ENCODE assay signal across 8 cellular contexts in genomic region chr21:29155118-29155932, GRCh38. TPM values are rescaled to one million over a fixed set of nuclear protein-coding genes. Genes with fewer than 3 reads are reported as not detected.
DNase-seq lines count a peak whose midpoint lies in the region; ATAC-seq, FAIRE-seq and TF ChIP-seq lines count a peak whose summit lies in the region.
"Had no signal": no experiment of that assay in that cellular context is flagged by ENCODE, and none has a peak within 500 bp of the region (broad histone marks: within the 10 kb centered on the region; RNA-seq: fewer than 3 reads in every experiment).

No MANE protein-coding gene starts in this region.

- WGBS in esophagus squamous epithelium, 2 donors = 28 to 41% methylated on average over 19 to 22 of the region's 25 CpGs

- H3K4me1 ChIP-seq in Panc1 (ENCODE audit: control insufficient read depth, insufficient read depth, low read length) = no peaks in the 10 kb centered on the region
- peaks cover 0 to 21% (median 0%) of the 10 kb centered on the region in 3 donors for H3K4me1 ChIP-seq in esophagus squamous epithelium
- no peaks in the 10 kb centered on the region for H3K4me1 ChIP-seq in mucosa of stomach (ENCODE audit: control insufficient read depth, insufficient read depth, low read length)

- H3K27ac ChIP-seq in Panc1 (ENCODE audit: low read length) (no peak overlapping the region), esophagus squamous epithelium (peak overlapping the region; percentile 26 to 59 (median 50))

- peak overlapping the region; percentile 13 for H3K9ac ChIP-seq in mucosa of stomach (ENCODE audit: low read length)

- no TSS peak for BruUV-seq in Panc1 (replicated peaks; lab: Mats Ljungman, UMichigan)

- no peaks in the 10 kb centered on the region; the same call in 1 of the 2 replicates for H3K27me3 ChIP-seq in Panc1 (ENCODE audit: control insufficient read depth, insufficient read depth, low read length)
- no peaks in the 10 kb centered on the region for H3K27me3 ChIP-seq in esophagus squamous epithelium
- H3K27me3 ChIP-seq in mucosa of stomach (ENCODE audit: control insufficient read depth, insufficient read depth, low read length) = no peaks in the 10 kb centered on the region

- TF ChIP-seq CTCF in Panc1 (IDR thresholded peaks at IDR 0.05) = no peak
- no peak for TF ChIP-seq CTCF in esophagus squamous epithelium (IDR thresholded peaks at IDR 0.05)

- DNase-seq in Panc1 (ENCODE audit: low read depth, low spot score) (no peak), esophagus squamous epithelium (lab: John Stamatoyannopoulos, UW) (no peak), urothelium cell line (ENCODE audit: low spot score) (peak; percentile 56), NCI-H1048 (lab: John Stamatoyannopoulos, UW) (no peak), NCI-H187 treated with DMSO at 0.1 percent for 48 hours (lab: John Stamatoyannopoulos, UW) (no peak), pons (ENCODE audit: low spot score) (no peak)
- DNase-seq: stimulated activated CD4-positive, alpha-beta T cell treated with anti-CD3 and anti-CD28 coated beads, Interleukin-4, amount 100 ng/mL, for 24 hours had no signal

- intact Hi-C loops in Panc1 (cut with micrococcal nuclease; ENCODE audit: unreplicated experiment) (no loop called here), esophagus squamous epithelium (cut with DNase I) (no loop called here)

- H3K36me3 ChIP-seq in Panc1 (ENCODE audit: control insufficient read depth, insufficient read depth, low read length) = no peaks in the 10 kb centered on the region
- H3K36me3 ChIP-seq in esophagus squamous epithelium = no peaks in the 10 kb centered on the region
- H3K36me3 ChIP-seq in mucosa of stomach (ENCODE audit: control insufficient read depth, insufficient read depth, low read length) = no peaks in the 10 kb centered on the region

- TF ChIP-seq POLR2A in esophagus squamous epithelium (IDR thresholded peaks at IDR 0.05) = no peak

- H3K4me3 ChIP-seq in Panc1 (ENCODE audit: low read depth in 2 of 2, low read length in 2 of 2) (peak overlapping the region; percentile 27 to 51), esophagus squamous epithelium (peak overlapping the region in 3 of 4 donors; percentile 22 to 53 (median 28)), mucosa of stomach (ENCODE audit: low read length) (no peak overlapping the region)

- ATAC-seq in Panc1 = peak; percentile 79

- CTCF ChIA-PET in Panc1 (lab: Charles Lee) = no interaction called here

- POLR2A ChIA-PET in Panc1 (lab: Charles Lee) = no interaction called here

- H3K9me3 ChIP-seq in Panc1 (ENCODE audit: control insufficient read depth, insufficient read depth, low read depth, low read length) (no peaks in the 10 kb centered on the region), esophagus squamous epithelium (no peaks in the 10 kb centered on the region), mucosa of stomach (ENCODE audit: control insufficient read depth, low read length) (no peaks in the 10 kb centered on the region)

- in situ Hi-C loops in Panc1 (cut with HindIII; ENCODE audit: low pct_unique_long_range_greater_than_20kb, low sequenced_read_pairs) = no loop called here

- FAIRE-seq in urothelium cell line (lab: Jason Lieb, UNC) = peak; percentile 84

RNA-seq across cellular contexts. Expression of gene MAP3K7CL, which starts 24.9 kb away (rescaled TPM):
- 0.31 TPM for total RNA-seq in Panc1 (2021; ENCODE audit: unreplicated experiment)
- not detected for polyA plus RNA-seq in Panc1 (2012; ENCODE audit: insufficient read length)
- 1 to 10 TPM; 1.7 to 7.8 (median 6.9) TPM for total RNA-seq in esophagus squamous epithelium
